ENCODE assay signal across 9 cellular contexts in genomic region chr12:50220357-50221061, GRCh38. TPM values are rescaled to one million over a fixed set of nuclear protein-coding genes. Genes with fewer than 3 reads are reported as not detected.
DNase-seq lines count a peak whose midpoint lies in the region; ATAC-seq, FAIRE-seq and TF ChIP-seq lines count a peak whose summit lies in the region.
"Had no signal": no experiment of that assay in that cellular context is flagged by ENCODE, and none has a peak within 500 bp of the region (broad histone marks: within the 10 kb centered on the region; RNA-seq: fewer than 3 reads in every experiment).

No MANE protein-coding gene starts in this region.

- peak overlapping the region; percentile 75 for H3K27ac Mint-ChIP-seq in activated CD8-positive, alpha-beta T cell treated with anti-CD3 and anti-CD28 coated beads for 36 hours

- POLR2A ChIA-PET in activated CD8-positive, alpha-beta T cell treated with anti-CD3 and anti-CD28 coated beads for 36 hours (lab: Charles Lee) = interaction anchor here (0.7 to 2.0 kb wide), 7 partner anchors 13 to 181 kb away, joined by 3 to 11 read pairs (median 4); partner anchors contain the start of genes COX14 and LARP4

- intact Hi-C loops in activated CD8-positive, alpha-beta T cell treated with anti-CD3 and anti-CD28 coated beads for 36 hours (cut with micrococcal nuclease) = loop anchor here (5.0 kb wide), 1 partner anchor 62 kb away; the partner anchor contains the start of gene LIMA1
- intact Hi-C loops in Right ventricle myocardium superior (cut with DNase I) = no loop called here

- no peaks in the 10 kb centered on the region for H3K27me3 Mint-ChIP-seq in activated CD8-positive, alpha-beta T cell treated with anti-CD3 and anti-CD28 coated beads for 36 hours

- no peak for TF ChIP-seq CTCF in activated CD8-positive, alpha-beta T cell treated with anti-CD3 and anti-CD28 coated beads for 36 hours (IDR thresholded peaks at IDR 0.05)

- ATAC-seq in activated CD8-positive, alpha-beta T cell treated with anti-CD3 and anti-CD28 coated beads for 36 hours = peak; percentile 85
- ATAC-seq in Right ventricle myocardium superior (ENCODE audit: poor library complexity) (peak; percentile 47), GM18519 (IDR thresholded peaks at IDR 0.05; ENCODE audit: low FRiP score, unreplicated experiment) (no peak)

- H3K4me3 Mint-ChIP-seq in activated CD8-positive, alpha-beta T cell treated with anti-CD3 and anti-CD28 coated beads for 36 hours = no peak overlapping the region

- peaks cover 39% of the 10 kb centered on the region for H3K4me1 Mint-ChIP-seq in activated CD8-positive, alpha-beta T cell treated with anti-CD3 and anti-CD28 coated beads for 36 hours (ENCODE audit: low read depth)

- no peak for FAIRE-seq in frontal cortex (lab: Jason Lieb, UNC)
- FAIRE-seq: islet of Langerhans had no signal

- H3K9me3 Mint-ChIP-seq in activated CD8-positive, alpha-beta T cell treated with anti-CD3 and anti-CD28 coated beads for 36 hours = no peaks in the 10 kb centered on the region

- DNase-seq in stimulated activated CD4-positive, alpha-beta T cell treated with anti-CD3 and anti-CD28 coated beads, Interleukin-12 subunit alpha, Interleukin-12 subunit beta, amount 100 ng/mL, for 48 hours (ENCODE audit: low read depth in 2 of 3, low spot score in 1 of 3) = peak; percentile 32 to 50 (median 44)
- no peak for DNase-seq in stimulated activated CD4-positive, alpha-beta T cell treated with anti-CD3 and anti-CD28 coated beads, Interleukin-12 subunit alpha, Interleukin-12 subunit beta, amount 100 ng/mL, for 4 hours
- DNase-seq in HPDE6-E6E7 (ENCODE audit: extremely low spot score) (peak; percentile 54), Right ventricle myocardium superior (no peak), frontal cortex (ENCODE audit: low spot score in 2 of 2) (no peak)
- peak; percentile 69 for DNase-seq in activated CD8-positive, alpha-beta T cell treated with anti-CD3 and anti-CD28 coated beads for 36 hours
- DNase-seq in stimulated activated CD4-positive, alpha-beta T cell treated with anti-CD3 and anti-CD28 coated beads, Interleukin-2, amount 100 ng/mL, for 48 hours = peak; percentile 32 to 41

- H3K36me3 Mint-ChIP-seq in activated CD8-positive, alpha-beta T cell treated with anti-CD3 and anti-CD28 coated beads for 36 hours (ENCODE audit: low read depth) = peaks cover 20% of the 10 kb centered on the region

- CTCF ChIA-PET in activated CD8-positive, alpha-beta T cell treated with anti-CD3 and anti-CD28 coated beads for 36 hours (lab: Charles Lee) = interaction anchor here (0.9 to 3.2 kb wide), 13 partner anchors 8 to 253 kb away, joined by 3 to 22 read pairs (median 6); partner anchors contain the start of genes CERS5, COX14 and LIMA1

RNA-seq across cellular contexts. Expression of gene CERS5, which starts 53.3 kb away (rescaled TPM):
- 10 to 100 TPM; 33.9 to 39.5 TPM for total RNA-seq in activated CD8-positive, alpha-beta T cell treated with anti-CD3 and anti-CD28 coated beads for 36 hours
- total RNA-seq in Right ventricle myocardium superior (7.3 TPM), frontal cortex (104 TPM)

Comparison
In these comparisons a context has a peak if more than half of its experiments do, and no peak if none do; other contexts are left out.
1. DNase-seq: peak in stimulated activated CD4-positive, alpha-beta T cell treated with anti-CD3 and anti-CD28 coated beads, Interleukin-12 subunit alpha, Interleukin-12 subunit beta, amount 100 ng/mL, for 48 hours (3 of 3), HPDE6-E6E7 (single experiment), activated CD8-positive, alpha-beta T cell treated with anti-CD3 and anti-CD28 coated beads for 36 hours (single experiment) and stimulated activated CD4-positive, alpha-beta T cell treated with anti-CD3 and anti-CD28 coated beads, Interleukin-2, amount 100 ng/mL, for 48 hours (2 of 2); none in stimulated activated CD4-positive, alpha-beta T cell treated with anti-CD3 and anti-CD28 coated beads, Interleukin-12 subunit alpha, Interleukin-12 subunit beta, amount 100 ng/mL, for 4 hours (single experiment), Right ventricle myocardium superior (single experiment) and frontal cortex (0 of 2).